ENCODE assay signal across 24 cellular contexts in the genomic region with DNA sequence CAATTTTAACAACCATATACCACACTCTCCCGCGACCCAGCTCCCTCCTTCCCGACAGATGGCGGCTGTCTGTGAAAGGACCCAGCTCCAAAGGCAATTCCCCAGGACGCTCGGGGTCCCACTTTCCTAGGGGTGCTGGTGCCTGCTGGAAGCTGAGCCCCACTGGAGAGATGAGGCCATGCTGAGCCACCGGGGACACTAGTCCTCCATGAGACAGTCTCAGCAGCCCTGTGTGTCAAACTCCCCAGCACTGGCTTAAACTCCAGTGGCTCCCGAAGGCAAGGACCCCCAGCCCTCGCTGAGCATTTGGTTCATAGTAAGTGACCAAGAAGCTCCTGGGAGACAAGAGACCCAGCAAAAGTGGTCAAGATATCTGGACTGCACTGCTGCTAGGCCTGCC.
"Had no signal": no experiment of that assay in that cellular context is flagged by ENCODE, and none has a peak within 500 bp of the region (broad histone marks: within the 10 kb centered on the region; RNA-seq: fewer than 3 reads in every experiment).

No MANE protein-coding gene starts in this region.

- H3K4me3 ChIP-seq: left lung, mucosa of descending colon, prostate gland, sigmoid colon, stomach, testis, tibial nerve, upper lobe of left lung had no signal

- H3K9me3 Mint-ChIP-seq: effector memory CD8-positive, alpha-beta T cell; immature natural killer cell; mesothelial cell of epicardium; natural killer cell treated with Interleukin-12 subunit alpha and Interleukin-12 subunit beta and Interleukin-15 and Interleukin-18, amount 100 ng/mL, for 72 hours; neural crest cell; stimulated activated effector memory CD8-positive, alpha-beta T cell treated with anti-CD3 and anti-CD28 coated beads, Interleukin-12 subunit alpha, Interleukin-12 subunit beta, amount 100 ng/mL, for 72 hours had no signal

- H3K36me3 ChIP-seq: left lung, prostate gland, sigmoid colon, stomach, tibial nerve, upper lobe of left lung had no signal

- H3K4me3 Mint-ChIP-seq: effector memory CD8-positive, alpha-beta T cell; immature natural killer cell; mesothelial cell of epicardium; naive B cell; natural killer cell treated with Interleukin-12 subunit alpha and Interleukin-12 subunit beta and Interleukin-15 and Interleukin-18, amount 100 ng/mL, for 72 hours; neural crest cell; stimulated activated effector memory CD8-positive, alpha-beta T cell treated with anti-CD3 and anti-CD28 coated beads, Interleukin-12 subunit alpha, Interleukin-12 subunit beta, amount 100 ng/mL, for 72 hours had no signal

- H3K27ac Mint-ChIP-seq: effector memory CD8-positive, alpha-beta T cell; immature natural killer cell; mesothelial cell of epicardium; naive B cell; natural killer cell treated with Interleukin-12 subunit alpha and Interleukin-12 subunit beta and Interleukin-15 and Interleukin-18, amount 100 ng/mL, for 72 hours; stimulated activated effector memory CD8-positive, alpha-beta T cell treated with anti-CD3 and anti-CD28 coated beads, Interleukin-12 subunit alpha, Interleukin-12 subunit beta, amount 100 ng/mL, for 72 hours had no signal

- H3K27ac ChIP-seq: left lung, parathyroid adenoma, prostate gland, sigmoid colon, stomach, testis, tibial nerve, upper lobe of left lung had no signal

- H3K4me1 Mint-ChIP-seq: mesothelial cell of epicardium had no signal

- H3K9ac ChIP-seq: parathyroid adenoma had no signal

- H3K36me3 Mint-ChIP-seq: immature natural killer cell; mesothelial cell of epicardium; naive B cell; natural killer cell treated with Interleukin-12 subunit alpha and Interleukin-12 subunit beta and Interleukin-15 and Interleukin-18, amount 100 ng/mL, for 72 hours; stimulated activated effector memory CD8-positive, alpha-beta T cell treated with anti-CD3 and anti-CD28 coated beads, Interleukin-12 subunit alpha, Interleukin-12 subunit beta, amount 100 ng/mL, for 72 hours had no signal

- H3K9me3 ChIP-seq: left lung, mucosa of descending colon, prostate gland, sigmoid colon, stomach, testis, tibial nerve, upper lobe of left lung had no signal

- ATAC-seq: effector memory CD8-positive, alpha-beta T cell; left lung; mucosa of descending colon; right cardiac atrium; stimulated activated effector memory CD8-positive, alpha-beta T cell treated with anti-CD3 and anti-CD28 coated beads, Interleukin-12 subunit alpha, Interleukin-12 subunit beta, amount 100 ng/mL, for 72 hours had no signal

- H3K27me3 ChIP-seq: sigmoid colon, testis, tibial nerve, upper lobe of left lung had no signal

- H3K4me1 ChIP-seq: left lung, parathyroid adenoma, prostate gland, testis, upper lobe of left lung had no signal

- DNase-seq: cortex of kidney; effector memory CD8-positive, alpha-beta T cell; hypothalamus; immature natural killer cell; islet precursor cell; left lung; mesenchymal stem cell; mucosa of descending colon; naive B cell; right cardiac atrium; sigmoid colon; stimulated activated CD4-positive, alpha-beta T cell treated with anti-CD3 and anti-CD28 coated beads, Interleukin-2, amount 100 ng/mL, for 24 hours; stimulated activated CD4-positive, alpha-beta T cell treated with anti-CD3 and anti-CD28 coated beads, Interleukin-4, amount 100 ng/mL, for 24 hours; stimulated activated naive CD4-positive, alpha-beta T cell treated with Interleukin-2 at 50 U/mL for 16 hours; stomach; testis; upper lobe of left lung had no signal
